In genomic region chr20:10947726-10948125, GRCh38 we compare ENCODE assay signal across 26 cellular contexts.
"Had no signal": no experiment of that assay in that cellular context is flagged by ENCODE, and none has a peak within 500 bp of the region (broad histone marks: within the 10 kb centered on the region; RNA-seq: fewer than 3 reads in every experiment).

No MANE protein-coding gene starts in this region.

- H3K4me1 ChIP-seq: left lung, lower lobe of right lung, right atrium auricular region, right lobe of liver, tibial nerve, uterus had no signal

- H2AFZ ChIP-seq: hepatocyte had no signal

- H3K4me2 ChIP-seq: hepatocyte, smooth muscle cell had no signal

- H3K9me3 Mint-ChIP-seq: stimulated activated naive CD8-positive, alpha-beta T cell treated with anti-CD3 and anti-CD28 coated beads, Interleukin-15, amount 100 ng/mL, for 72 hours; type B pancreatic cell had no signal

- DNase-seq: islet precursor cell; kidney glomerular epithelial cell; left colon; left lung; lower lobe of right lung; midbrain; mucosa of descending colon; naive thymus-derived CD4-positive, alpha-beta T cell; ovary; right lobe of liver; stimulated activated CD4-positive, alpha-beta T cell treated with anti-CD3 and anti-CD28 coated beads, Interleukin-1b, Interleukin-23, amount 100 ng/mL, for 48 hours; stimulated activated CD4-positive, alpha-beta T cell treated with anti-CD3 and anti-CD28 coated beads, Interleukin-2, amount 100 ng/mL, for 48 hours; stimulated activated CD4-positive, alpha-beta T cell treated with anti-CD3 and anti-CD28 coated beads, Interleukin-4, amount 100 ng/mL, for 4 hours; stimulated activated CD8-positive, alpha-beta memory T cell treated with anti-CD3 and anti-CD28 coated beads, Interleukin-4, amount 100 ng/mL, for 48 hours; stimulated activated naive CD4-positive, alpha-beta T cell treated with Interleukin-2 at 50 U/mL for 16 hours; stimulated activated naive CD8-positive, alpha-beta T cell treated with anti-CD3 and anti-CD28 coated beads, Interleukin-15, amount 100 ng/mL, for 72 hours; substantia nigra; uterus had no signal

- H3K36me3 Mint-ChIP-seq: naive thymus-derived CD4-positive, alpha-beta T cell; natural killer cell treated with Interleukin-12 subunit alpha and Interleukin-12 subunit beta and Interleukin-15 and Interleukin-18, amount 100 ng/mL, for 72 hours; stimulated activated memory B cell treated with anti-CD40 and anti-IgM and Interleukin-4, amounts not matched to agents 10 μg/mL and 1 μg/mL and 100 μg/mL, for 72 hours; type B pancreatic cell had no signal

- H3K36me3 ChIP-seq: left lung, lower lobe of right lung, ovary, right atrium auricular region, right lobe of liver, tibial nerve, uterus had no signal

- H3K4me3 ChIP-seq: hepatocyte, left lung, lower lobe of right lung, mucosa of descending colon, ovary, right atrium auricular region, right lobe of liver, smooth muscle cell, tibial nerve, uterus had no signal

- H3K27ac ChIP-seq: hepatocyte, left lung, lower lobe of right lung, ovary, right atrium auricular region, right lobe of liver, tibial nerve, uterus had no signal

- H3K27me3 ChIP-seq: hepatocyte, left lung, ovary, right atrium auricular region, right lobe of liver, tibial nerve, uterus had no signal

- H3K27ac Mint-ChIP-seq: naive thymus-derived CD4-positive, alpha-beta T cell; natural killer cell treated with Interleukin-12 subunit alpha and Interleukin-12 subunit beta and Interleukin-15 and Interleukin-18, amount 100 ng/mL, for 72 hours; stimulated activated memory B cell treated with anti-CD40 and anti-IgM and Interleukin-4, amounts not matched to agents 10 μg/mL and 1 μg/mL and 100 μg/mL, for 72 hours; stimulated activated naive CD8-positive, alpha-beta T cell treated with anti-CD3 and anti-CD28 coated beads, Interleukin-15, amount 100 ng/mL, for 72 hours; type B pancreatic cell had no signal

- H3K79me2 ChIP-seq: hepatocyte had no signal

- H3K9me3 ChIP-seq: left lung, lower lobe of right lung, mucosa of descending colon, ovary, right atrium auricular region, right lobe of liver, tibial nerve, uterus had no signal

- H3K4me1 Mint-ChIP-seq: stimulated activated memory B cell treated with anti-CD40 and anti-IgM and Interleukin-4, amounts not matched to agents 10 μg/mL and 1 μg/mL and 100 μg/mL, for 72 hours; stimulated activated naive CD8-positive, alpha-beta T cell treated with anti-CD3 and anti-CD28 coated beads, Interleukin-15, amount 100 ng/mL, for 72 hours had no signal

- ATAC-seq: left colon; left lung; lower lobe of right lung; mucosa of descending colon; naive thymus-derived CD4-positive, alpha-beta T cell; natural killer cell treated with Interleukin-12 subunit alpha and Interleukin-12 subunit beta and Interleukin-15 and Interleukin-18, amount 100 ng/mL, for 72 hours; right lobe of liver; stimulated activated memory B cell treated with anti-CD40 and anti-IgM and Interleukin-4, amounts not matched to agents 10 μg/mL and 1 μg/mL and 100 μg/mL, for 72 hours; stimulated activated naive CD8-positive, alpha-beta T cell treated with anti-CD3 and anti-CD28 coated beads, Interleukin-15, amount 100 ng/mL, for 72 hours had no signal

- H3K4me3 Mint-ChIP-seq: naive thymus-derived CD4-positive, alpha-beta T cell; natural killer cell treated with Interleukin-12 subunit alpha and Interleukin-12 subunit beta and Interleukin-15 and Interleukin-18, amount 100 ng/mL, for 72 hours; stimulated activated memory B cell treated with anti-CD40 and anti-IgM and Interleukin-4, amounts not matched to agents 10 μg/mL and 1 μg/mL and 100 μg/mL, for 72 hours; stimulated activated naive CD8-positive, alpha-beta T cell treated with anti-CD3 and anti-CD28 coated beads, Interleukin-15, amount 100 ng/mL, for 72 hours; type B pancreatic cell had no signal

- H3K27me3 Mint-ChIP-seq: progenitor cell of endocrine pancreas; stimulated activated memory B cell treated with anti-CD40 and anti-IgM and Interleukin-4, amounts not matched to agents 10 μg/mL and 1 μg/mL and 100 μg/mL, for 72 hours; stimulated activated naive CD8-positive, alpha-beta T cell treated with anti-CD3 and anti-CD28 coated beads, Interleukin-15, amount 100 ng/mL, for 72 hours; type B pancreatic cell had no signal
